ENCODE assay signal across 9 cellular contexts in genomic region chr2:190023860-190024259, GRCh38. TPM values are rescaled to one million over a fixed set of nuclear protein-coding genes. Genes with fewer than 3 reads are reported as not detected.
DNase-seq lines count a peak whose midpoint lies in the region; ATAC-seq and TF ChIP-seq lines count a peak whose summit lies in the region.
"Had no signal": no experiment of that assay in that cellular context is flagged by ENCODE, and none has a peak within 500 bp of the region (broad histone marks: within the 10 kb centered on the region; RNA-seq: fewer than 3 reads in every experiment).

No MANE protein-coding gene starts in this region.

- H3K4me1 ChIP-seq in body of pancreas = no peaks in the 10 kb centered on the region

- H3K9me3 ChIP-seq in body of pancreas = no peaks in the 10 kb centered on the region

- ATAC-seq in HG02571 (IDR thresholded peaks at IDR 0.05; ENCODE audit: unreplicated experiment) (peak; percentile 51), body of pancreas (no peak), HG03025 (IDR thresholded peaks at IDR 0.05; ENCODE audit: low FRiP score, unreplicated experiment) (no peak), HG03571 (IDR thresholded peaks at IDR 0.05; ENCODE audit: unreplicated experiment) (no peak)

- H3K4me3 ChIP-seq in body of pancreas = no peak overlapping the region

- intact Hi-C loops in body of pancreas (cut with DNase I) = no loop called here

- WGBS in body of pancreas, 2 donors = 32 to 37% methylated on average over 5 of the region's 5 CpGs

- DNase-seq in NCI-H2029 (lab: John Stamatoyannopoulos, UW) (peak; percentile 34), NCI-H2029 treated with DMSO at 0.1 percent for 48 hours (lab: John Stamatoyannopoulos, UW) (no peak), NCI-H510A (lab: John Stamatoyannopoulos, UW) (peak; percentile 23), body of pancreas (peak in 1 of 4 donors; percentile 7), medulla oblongata (ENCODE audit: extremely low spot score) (peak; percentile 54)

- TF ChIP-seq CTCF in body of pancreas (IDR thresholded peaks at IDR 0.05) = peak in 6 of 7 experiments; percentile 21 to 41 (median 32)

- H3K27ac ChIP-seq in body of pancreas = no peak overlapping the region

- no peaks in the 10 kb centered on the region for H3K27me3 ChIP-seq in body of pancreas

- H3K36me3 ChIP-seq in body of pancreas (replicated peaks in 1 of 2; ENCODE audit: insufficient read depth in 1 of 2, low read depth in 2 of 2) = no peaks in the 10 kb centered on the region

- TF ChIP-seq POLR2A in body of pancreas (IDR thresholded peaks at IDR 0.05) = no peak

RNA-seq across cellular contexts. Expression of gene MSTN, which starts 38.7 kb away (rescaled TPM):
- not detected for total RNA-seq in body of pancreas
- total RNA-seq: CD8-positive, alpha-beta memory T cell had no signal
